Comparison of ENCODE assay signal across 8 cellular contexts in genomic region chr2:226800941-226801784, GRCh38. TPM values are rescaled to one million over a fixed set of nuclear protein-coding genes. Genes with fewer than 3 reads are reported as not detected.
DNase-seq lines count a peak whose midpoint lies in the region; ATAC-seq, FAIRE-seq and TF ChIP-seq lines count a peak whose summit lies in the region.

No MANE protein-coding gene starts in this region.

- no peak for FAIRE-seq in pancreas (lab: Jason Lieb, UNC)

- in situ Hi-C loops in transverse colon (cut with MboI; ENCODE audit: low pct_ligation_motif_present in 1 of 4, low pct_unique_long_range_greater_than_20kb in 1 of 4, low sequenced_read_pairs in 3 of 4), result loop anchor here (10.0 to 25.0 kb wide), 12 partner anchors 184 to 1139 kb away; no protein-coding TSS in a partner anchor

- intact Hi-C loops in CD8-positive, alpha-beta T cell (cut with DNase I, micrococcal nuclease), result loop anchor here (2.0 to 10.0 kb wide), 11 partner anchors 34 to 1519 kb away; no protein-coding TSS in a partner anchor
- intact Hi-C loops in activated naive CD4-positive, alpha-beta T cell treated with anti-CD3 and anti-CD28 coated beads for 36 hours (cut with micrococcal nuclease), result loop anchor here (1.0 to 5.0 kb wide), 3 partner anchors 34 to 436 kb away; no protein-coding TSS in a partner anchor
- intact Hi-C loops in pancreas (cut with DNase I), result loop anchor here in 2 of 3 donors (5.0 to 10.0 kb wide), 2 partner anchors 584 to 1136 kb away; no protein-coding TSS in a partner anchor
- intact Hi-C loops in transverse colon (cut with DNase I; ENCODE audit: low total_unique reads), result loop anchor here (5.0 to 10.0 kb wide), 2 partner anchors 914 to 1136 kb away; no protein-coding TSS in a partner anchor

- peaks cover 26% of the 10 kb centered on the region for H3K4me1 ChIP-seq in CD8-positive, alpha-beta T cell (ENCODE audit: insufficient read depth, low read length)
- H3K4me1 ChIP-seq in pancreas (peaks cover 14 to 16% (median 16%) of the 10 kb centered on the region in 3 donors), transverse colon (peaks cover 0 to 29% (median 24%) of the 10 kb centered on the region in 4 donors)

- TF ChIP-seq POLR2A in transverse colon (IDR thresholded peaks at IDR 0.05), result peak; percentile 34

- H3K9me3 ChIP-seq in CD8-positive, alpha-beta T cell (ENCODE audit: low read length), result no peaks in the 10 kb centered on the region
- no peaks in the 10 kb centered on the region for H3K9me3 ChIP-seq in pancreas
- H3K9me3 ChIP-seq in transverse colon, result no peaks in the 10 kb centered on the region

- no peaks in the 10 kb centered on the region for H3K27me3 ChIP-seq in CD8-positive, alpha-beta T cell (ENCODE audit: insufficient read depth, low read length)
- H3K27me3 ChIP-seq in pancreas (no peaks in the 10 kb centered on the region), transverse colon (no peaks in the 10 kb centered on the region)

- POLR2A ChIA-PET in CD8-positive, alpha-beta T cell (lab: Charles Lee), result interaction anchor here (2.4 to 6.1 kb wide), 2 partner anchors 10 to 35 kb away, joined by 14 to 66 read pairs; partner anchors contain the start of gene RHBDD1

- DNase-seq in CD8-positive, alpha-beta T cell, result peak; percentile 43 to 87 (median 71)
- DNase-seq in RPMI7951 (ENCODE audit: low read depth), result peak; percentile 86
- peak; percentile 85 for DNase-seq in activated naive CD4-positive, alpha-beta T cell treated with anti-CD3 and anti-CD28 coated beads for 36 hours
- peak; percentile 90 for DNase-seq in glomerular visceral epithelial cell (ENCODE audit: extremely low spot score)
- peak; percentile 88 to 94 (median 92) for DNase-seq in pancreas
- DNase-seq in transverse colon, result peak; percentile 91

- peak overlapping the region; percentile 90 for H3K4me3 ChIP-seq in CD8-positive, alpha-beta T cell (ENCODE audit: low read depth, low read length)
- H3K4me3 ChIP-seq in pancreas (peak overlapping the region; percentile 18 to 88 (median 54)), transverse colon (peak overlapping the region; percentile 12 to 78 (median 56))

- TF ChIP-seq EP300 in transverse colon (IDR thresholded peaks at IDR 0.05; ENCODE audit: low read depth), result no peak

- H3K36me3 Mint-ChIP-seq in CD8-positive, alpha-beta T cell, result peaks cover 2% of the 10 kb centered on the region
- peaks cover 8% of the 10 kb centered on the region for H3K36me3 Mint-ChIP-seq in activated naive CD4-positive, alpha-beta T cell treated with anti-CD3 and anti-CD28 coated beads for 36 hours (ENCODE audit: low read depth)

- WGBS in pancreas, 2 donors, result 3% methylated on average over 33 of the region's 33 CpGs
- 2 to 4% methylated on average over 14 to 30 of the region's 33 CpGs for WGBS in transverse colon (ENCODE audit: low coverage in 1 of 2), 2 donors

- no peak overlapping the region for H3K27ac ChIP-seq in CD8-positive, alpha-beta T cell (ENCODE audit: low read depth, low read length)
- H3K27ac ChIP-seq in pancreas (peak overlapping the region; percentile 61 to 94 (median 85)), transverse colon (peak overlapping the region; percentile 93 to 96 (median 94))

- H3K9me3 Mint-ChIP-seq in CD8-positive, alpha-beta T cell, result no peaks in the 10 kb centered on the region
- H3K9me3 Mint-ChIP-seq in activated naive CD4-positive, alpha-beta T cell treated with anti-CD3 and anti-CD28 coated beads for 36 hours, result no peaks in the 10 kb centered on the region

- peak overlapping the region; percentile 69 for H3K27ac Mint-ChIP-seq in CD8-positive, alpha-beta T cell
- H3K27ac Mint-ChIP-seq in activated naive CD4-positive, alpha-beta T cell treated with anti-CD3 and anti-CD28 coated beads for 36 hours, result peak overlapping the region; percentile 51

- H3K4me1 Mint-ChIP-seq in CD8-positive, alpha-beta T cell (ENCODE audit: low read depth), result peaks cover 32% of the 10 kb centered on the region
- peaks cover 17% of the 10 kb centered on the region for H3K4me1 Mint-ChIP-seq in activated naive CD4-positive, alpha-beta T cell treated with anti-CD3 and anti-CD28 coated beads for 36 hours (ENCODE audit: low read depth)

- peak; percentile 47 for ATAC-seq in CD8-positive, alpha-beta T cell
- ATAC-seq in GM19455 (IDR thresholded peaks at IDR 0.05; ENCODE audit: unreplicated experiment), result peak; percentile 74
- peak; percentile 80 for ATAC-seq in HG03575 (IDR thresholded peaks at IDR 0.05; ENCODE audit: extremely low read depth, insufficient number of reproducible peaks, low FRiP score, unreplicated experiment)
- ATAC-seq in pancreas, result peak; percentile 79 to 86 (median 82)

- H3K36me3 ChIP-seq in CD8-positive, alpha-beta T cell (ENCODE audit: insufficient read depth, low read length), result no peaks in the 10 kb centered on the region
- H3K36me3 ChIP-seq in pancreas (no peaks in the 10 kb centered on the region), transverse colon (no peaks in the 10 kb centered on the region)

- H3K4me3 Mint-ChIP-seq in CD8-positive, alpha-beta T cell, result peak overlapping the region; percentile 92
- H3K4me3 Mint-ChIP-seq in activated naive CD4-positive, alpha-beta T cell treated with anti-CD3 and anti-CD28 coated beads for 36 hours, result peak overlapping the region; percentile 83

- CTCF ChIA-PET in CD8-positive, alpha-beta T cell (lab: Charles Lee), result interaction anchor here (0.9 to 4.5 kb wide), 14 partner anchors 10 to 1127 kb away, joined by 3 to 33 read pairs (median 5); partner anchors contain the start of gene RHBDD1
- CTCF ChIA-PET in activated naive CD4-positive, alpha-beta T cell treated with anti-CD3 and anti-CD28 coated beads for 36 hours (lab: Charles Lee), result interaction anchor here (0.6 to 2.3 kb wide), 10 partner anchors 8 to 585 kb away, joined by 3 to 8 read pairs (median 5); no protein-coding TSS in a partner anchor

- no peak for TF ChIP-seq CTCF in CD8-positive, alpha-beta T cell (IDR thresholded peaks at IDR 0.05)
- TF ChIP-seq CTCF in pancreas (IDR thresholded peaks at IDR 0.05), result no peak
- no peak for TF ChIP-seq CTCF in transverse colon (IDR thresholded peaks at IDR 0.05)

- H3K27me3 Mint-ChIP-seq in CD8-positive, alpha-beta T cell (ENCODE audit: low read depth), result peaks cover 5% of the 10 kb centered on the region
- H3K27me3 Mint-ChIP-seq in activated naive CD4-positive, alpha-beta T cell treated with anti-CD3 and anti-CD28 coated beads for 36 hours (ENCODE audit: low read depth), result peaks cover 7% of the 10 kb centered on the region

RNA-seq across cellular contexts. Expression of gene IRS1, which starts 1.5 kb away (rescaled TPM):
- 1 to 10 TPM; 5.6 to 5.9 TPM for total RNA-seq in CD8-positive, alpha-beta T cell
- 14.2 and 18.4 TPM in 2 replicates for total RNA-seq in RPMI7951 (2014; rRNA removed; shearing (Covaris generic))
- total RNA-seq in activated naive CD4-positive, alpha-beta T cell treated with anti-CD3 and anti-CD28 coated beads for 36 hours, result 1 to 10 TPM; 2.6 to 2.7 TPM
- total RNA-seq in pancreas, result 10 to 100 TPM in 1 of 6 donors, 1 to 10 TPM in 5; 4.4 to 12.7 (median 5.9) TPM
- polyA plus RNA-seq in pancreas, result 1 to 10 TPM; 3.2 to 4.0 TPM
- 10 to 100 TPM in 3 of 4 donors, 1 to 10 TPM in 1; 6.2 to 20.9 (median 12.8) TPM for total RNA-seq in transverse colon

RNA-seq across cellular contexts. Expression of gene RHBDD1, which starts 34.7 kb away (rescaled TPM):
- 10 to 100 TPM; 29.7 to 30.9 TPM for total RNA-seq in CD8-positive, alpha-beta T cell
- 7.9 and 11.0 TPM in 2 replicates for total RNA-seq in RPMI7951 (2014; rRNA removed; shearing (Covaris generic))
- 10 to 100 TPM; 42.6 to 43.3 TPM for total RNA-seq in activated naive CD4-positive, alpha-beta T cell treated with anti-CD3 and anti-CD28 coated beads for 36 hours
- total RNA-seq in pancreas, result 10 to 100 TPM; 18.2 to 28.9 (median 22.9) TPM
- polyA plus RNA-seq in pancreas, result 1 to 10 TPM; 3.5 to 4.0 TPM
- 10 to 100 TPM; 11.9 to 47.5 (median 22.5) TPM for total RNA-seq in transverse colon
